1 cellular context compared by ENCODE assay signal in genomic region chrX:66021758-66022741, GRCh38.
TF ChIP-seq lines count a peak whose summit lies in the region.

No MANE protein-coding gene starts in this region.

TF ChIP-seq in GM23338, 12 proteins besides CTCF, POLR2A, EP300 and RAD21 (continued from another document):
- TF ChIP-seq REST (IDR thresholded peaks at IDR 0.05; ENCODE audit: unreplicated experiment) (no peak), ETS1 (IDR thresholded peaks at IDR 0.05) (no peak), POLR2AphosphoS5 (IDR thresholded peaks at IDR 0.05; ENCODE audit: low read depth) (no peak), CREB1 (CRISPR knock-in tag; IDR thresholded peaks at IDR 0.05; ENCODE audit: low read depth) (no peak), ZNF114 (CRISPR knock-in tag; IDR thresholded peaks at IDR 0.05) (no peak), EZH2phosphoT487 (IDR thresholded peaks at IDR 0.05; ENCODE audit: unreplicated experiment) (no peak), EZH2 (IDR thresholded peaks at IDR 0.05; ENCODE audit: low read depth, unreplicated experiment) (no peak), ZNF331 (CRISPR knock-in tag; IDR thresholded peaks at IDR 0.05; ENCODE audit: low read depth) (no peak), STAT1 (IDR thresholded peaks at IDR 0.05; ENCODE audit: unreplicated experiment) (no peak), NANOG (IDR thresholded peaks at IDR 0.05; ENCODE audit: borderline replicate concordance) (no peak)
